ENCODE assay signal across 10 cellular contexts in genomic region chr1:116111196-116112021, GRCh38. TPM values are rescaled to one million over a fixed set of nuclear protein-coding genes. Genes with fewer than 3 reads are reported as not detected.
DNase-seq lines count a peak whose midpoint lies in the region; ATAC-seq, FAIRE-seq and TF ChIP-seq lines count a peak whose summit lies in the region.
"Had no signal": no experiment of that assay in that cellular context is flagged by ENCODE, and none has a peak within 500 bp of the region (broad histone marks: within the 10 kb centered on the region; RNA-seq: fewer than 3 reads in every experiment).

Gene MAB21L3, plus strand, starts transcription at chr1:116111399. Its CDS starts 1,217 bp downstream, at chr1:116112616.

- 1% methylated on average over 14 of the region's 14 CpGs for WGBS in HepG2 (ENCODE audit: low lambda C conversion rate)
- WGBS in sigmoid colon, 2 donors: 9 to 47% methylated on average over 14 of the region's 14 CpGs

- POLR2A ChIA-PET in HepG2 (lab: Yijun Ruan, JAX): interaction anchor here (1.4 to 2.7 kb wide), 4 partner anchors 12 to 383 kb away, joined by 4 to 18 read pairs (median 8); no protein-coding TSS in a partner anchor

- CTCF ChIA-PET in HepG2 (lab: Yijun Ruan, JAX; ENCODE audit: low intra/inter-chr PET ratio, low total read pairs): no interaction called here

- peak within 1 kb of the TSS; percentile 81 for H2AFZ ChIP-seq in HepG2 (ENCODE audit: low read length)

- FAIRE-seq in HepG2 (lab: Jason Lieb, UNC): no peak
- FAIRE-seq: frontal cortex had no signal

- in situ Hi-C loops in HepG2 (cut with HindIII; ENCODE audit: extremely low pct_ligation_motif_present, low pct_unique_long_range_greater_than_20kb): no loop called here

- peak within 1 kb of the TSS; percentile 61 for H3K27ac ChIP-seq in HepG2 (ENCODE audit: extremely low read length, insufficient read depth, low read length)
- no peak within 1 kb of the TSS for H3K27ac ChIP-seq in sigmoid colon

- TF ChIP-seq RAD21 in HepG2 (CRISPR knock-in tag; IDR thresholded peaks at IDR 0.05): no peak

- ATAC-seq in GM21528 (IDR thresholded peaks at IDR 0.05; ENCODE audit: low FRiP score, unreplicated experiment) (peak; percentile 56), HepG2 (peak; percentile 71)

- no peak for TF ChIP-seq CTCF in HepG2 (CRISPR knock-in tag; IDR thresholded peaks at IDR 0.05)
- no peak for TF ChIP-seq CTCF in sigmoid colon (IDR thresholded peaks at IDR 0.05)

- no TSS peak for BruUV-seq in HepG2 (replicated peaks; lab: Mats Ljungman, UMichigan)

- H3K4me1 ChIP-seq in HepG2 (ENCODE audit: insufficient read depth, low read length): peaks cover 84% of the 10 kb centered on the region
- no peaks in the 10 kb centered on the region for H3K4me1 ChIP-seq in sigmoid colon

- H3K27me3 ChIP-seq in HepG2 (ENCODE audit: control insufficient read depth in 1 of 2, insufficient read depth in 2 of 2, low read length in 2 of 2) (no peaks in the 10 kb centered on the region), sigmoid colon (no peaks in the 10 kb centered on the region)

- DNase-seq in ELF-1 (ENCODE audit: low read depth, low spot score): peak; percentile 47
- DNase-seq in HK-2 (ENCODE audit: unreplicated experiment): peak; percentile 31
- no peak for DNase-seq in HepG2 (ENCODE audit: low spot score)
- DNase-seq in GOT3 (lab: John Stamatoyannopoulos, UW): no peak
- no peak for DNase-seq in sigmoid colon
- DNase-seq in iPS-NIHi7 (ENCODE audit: extremely low spot score): no peak
- DNase-seq in SKM-1 (lab: John Stamatoyannopoulos, UW; ENCODE audit: unreplicated experiment): no peak
- DNase-seq: C1 segment of cervical spinal cord had no signal

- H3K4me2 ChIP-seq in HepG2 (ENCODE audit: low read depth, low read length): peak within 1 kb of the TSS; percentile 99

- H3K79me2 ChIP-seq in HepG2 (ENCODE audit: insufficient read depth, low read length): no peaks in the 10 kb centered on the region

- H3K9me3 ChIP-seq in HepG2 (ENCODE audit: low read length) (no peaks in the 10 kb centered on the region), sigmoid colon (no peaks in the 10 kb centered on the region)

- intact Hi-C loops in HepG2 (cut with micrococcal nuclease; ENCODE audit: unreplicated experiment): no loop called here
- intact Hi-C loops in sigmoid colon (cut with DNase I): no loop called here

- H3K36me3 ChIP-seq in HepG2 (replicated peaks in 1 of 2; ENCODE audit: control insufficient read depth in 1 of 2, insufficient read depth in 2 of 2, low read length in 2 of 2) (no peaks in the 10 kb centered on the region), sigmoid colon (no peaks in the 10 kb centered on the region)

- TF ChIP-seq EP300 in HepG2 (IDR thresholded peaks at IDR 0.05; ENCODE audit: low read depth in 2 of 2, low read length in 2 of 2): no peak
- TF ChIP-seq EP300 in HepG2 (CRISPR knock-in tag; IDR thresholded peaks at IDR 0.05; ENCODE audit: borderline replicate concordance): no peak
- no peak for TF ChIP-seq EP300 in sigmoid colon (IDR thresholded peaks at IDR 0.05)

- H3K9ac ChIP-seq in HepG2 (ENCODE audit: insufficient read depth, low read depth, low read length): peak within 1 kb of the TSS; percentile 62

- H3K4me3 ChIP-seq in HepG2 (replicated peaks in 1 of 3; ENCODE audit: insufficient read depth in 1 of 3, low read depth in 2 of 3, low read length in 3 of 3) (peak within 1 kb of the TSS; percentile 55 to 76 (median 65)), sigmoid colon (no peak within 1 kb of the TSS)

- no peak for TF ChIP-seq POLR2A in HepG2 (IDR thresholded peaks at IDR 0.05; ENCODE audit: insufficient read depth in 1 of 2, low read depth in 2 of 2, low read length in 2 of 2)
- no peak for TF ChIP-seq POLR2A in sigmoid colon (IDR thresholded peaks at IDR 0.05)

- no peaks in the 10 kb centered on the region for H4K20me1 ChIP-seq in HepG2 (ENCODE audit: insufficient read depth, low read length)

TF ChIP-seq in HepG2, 621 proteins besides CTCF, POLR2A, EP300 and RAD21 (continues in another document):
- TF ChIP-seq ASH2L (IDR thresholded peaks at IDR 0.05; ENCODE audit: insufficient read length, low read depth, low read length): peak; percentile 29
- no peak for TF ChIP-seq MIER2 (CRISPR knock-in tag; IDR thresholded peaks at IDR 0.05)
- no peak for TF ChIP-seq ARID3A (IDR thresholded peaks at IDR 0.05; ENCODE audit: low read depth, low read length)
- TF ChIP-seq TEAD3 (CRISPR knock-in tag; optimal IDR thresholded peaks at IDR 0.05; ENCODE audit: borderline replicate concordance): peak; percentile 13
- TF ChIP-seq RBFOX2 (IDR thresholded peaks at IDR 0.05; ENCODE audit: low read depth, low read length): no peak
- peak; percentile 37 for TF ChIP-seq SALL1 (CRISPR knock-in tag; IDR thresholded peaks at IDR 0.05)
- 0 out of 2 replicates have a peak, but pooled peaks have one; percentile 16 for TF ChIP-seq RCOR2 (CRISPR knock-in tag; IDR thresholded peaks at IDR 0.05)
- peak; percentile 45; the same call in 1 of the 2 replicates for TF ChIP-seq NR2F6 (IDR thresholded peaks at IDR 0.05)
- TF ChIP-seq NR2F6 (CRISPR knock-in tag; IDR thresholded peaks at IDR 0.05): 0 out of 2 replicates have a peak, but pooled peaks have one; percentile 14
- TF ChIP-seq ETV6 (CRISPR knock-in tag; conservative IDR thresholded peaks at IDR 0.05): no peak
- no peak for TF ChIP-seq ATF7-NPFF (CRISPR knock-in tag; IDR thresholded peaks at IDR 0.05; ENCODE audit: low read depth)
- TF ChIP-seq ZBTB14 (CRISPR knock-in tag; IDR thresholded peaks at IDR 0.05): no peak
- no peak for TF ChIP-seq ZFP90 (CRISPR knock-in tag; IDR thresholded peaks at IDR 0.05; ENCODE audit: borderline replicate concordance)
- TF ChIP-seq NFYB (CRISPR knock-in tag; IDR thresholded peaks at IDR 0.05): no peak
- TF ChIP-seq EED (CRISPR knock-in tag; IDR thresholded peaks at IDR 0.05): no peak
- TF ChIP-seq ZNF576 (CRISPR knock-in tag; IDR thresholded peaks at IDR 0.05): no peak
- TF ChIP-seq ZNF292 (CRISPR knock-in tag; IDR thresholded peaks at IDR 0.05; ENCODE audit: borderline replicate concordance, low read depth): peak; percentile 36; the same call in 1 of the 2 replicates
- 0 out of 2 replicates have a peak, but pooled peaks have one; percentile 32 for TF ChIP-seq ZBTB7B (CRISPR knock-in tag; IDR thresholded peaks at IDR 0.05)
- 0 out of 2 replicates have a peak, but pooled peaks have one; percentile 2 for TF ChIP-seq ZNF263 (CRISPR knock-in tag; IDR thresholded peaks at IDR 0.05)
- no peak for TF ChIP-seq NFRKB (IDR thresholded peaks at IDR 0.05)

RNA-seq across cellular contexts. Expression of gene MAB21L3, which starts in this region (rescaled TPM):
- total RNA-seq in HepG2 (2016; rRNA removed; fragmentation: Illumina TruSeq; extraction: Trizol) (0.55 and 0.90 TPM in 2 replicates), sigmoid colon (under 1 TPM in 2 of 4 donors, not detected in 2; under 0.01 to 0.28 TPM)
- 0.30 TPM in 1 of 2 replicates, not detected in the other for total RNA-seq in HepG2 (2016; cell fraction: cytosol; rRNA removed; fragmentation: Illumina TruSeq; extraction: Trizol; ENCODE audit: low read depth)
- total RNA-seq in HepG2 (2016; cell fraction: insoluble cytoplasmic fraction; rRNA removed; fragmentation: Illumina TruSeq; extraction: Trizol): 0.48 and 0.80 TPM in 2 replicates
- 0.56 and 0.72 TPM in 2 replicates for total RNA-seq in HepG2 (2016; cell fraction: membrane; rRNA removed; fragmentation: Illumina TruSeq; extraction: Trizol)
- 0.47 and 1.2 TPM in 2 replicates for total RNA-seq in HepG2 (2016; cell fraction: nucleus; rRNA removed; fragmentation: Illumina TruSeq; extraction: Trizol)
- polyA plus RNA-seq in HepG2 (2011; rRNA removed) (3.7 and 4.1 TPM in 2 replicates), sigmoid colon (1 to 10 TPM; 1.1 to 2.3 (median 1.2) TPM)
- 3.6 and 5.0 TPM in 2 replicates for polyA plus RNA-seq in HepG2 (2011; cell fraction: cytosol; rRNA removed)
- 2.5 and 2.7 TPM in 2 replicates for polyA plus RNA-seq in HepG2 (2011; cell fraction: nucleus; rRNA removed)
- 0.70 and 0.85 TPM in 2 replicates for polyA plus RNA-seq in HepG2 (2012)
- 0.03 TPM in 1 of 2 replicates, not detected in the other for polyA plus RNA-seq in HepG2 (2016; cell fraction: cytosol; fragmentation: Illumina TruSeq; extraction: Trizol; ENCODE audit: low read depth)
- polyA plus RNA-seq in HepG2 (2016; cell fraction: insoluble cytoplasmic fraction; fragmentation: Illumina TruSeq; extraction: Trizol; ENCODE audit: low read depth): 0.56 and 0.79 TPM in 2 replicates
- polyA plus RNA-seq in HepG2 (2016; cell fraction: membrane; fragmentation: Illumina TruSeq; extraction: Trizol; ENCODE audit: low read depth): 0.13 and 0.14 TPM in 2 replicates
- 0.14 and 0.36 TPM in 2 replicates for polyA plus RNA-seq in HepG2 (2016; cell fraction: nucleus; fragmentation: Illumina TruSeq; extraction: Trizol; ENCODE audit: insufficient read depth, low read depth)
- 2.3 and 10.6 TPM in 2 replicates for polyA minus RNA-seq in HepG2 (2011; rRNA and poly(A)+ RNA removed; ENCODE audit: low replicate concordance)
- 3.8 and 5.4 TPM in 2 replicates for polyA minus RNA-seq in HepG2 (2011; cell fraction: cytosol; rRNA and poly(A)+ RNA removed)
- 9.1 and 14.8 TPM in 2 replicates for polyA minus RNA-seq in HepG2 (2011; cell fraction: nucleus; rRNA and poly(A)+ RNA removed)

Comparison
In these comparisons a context has a peak if more than half of its experiments do, and no peak if none do; other contexts are left out.
1. DNase-seq: peak in ELF-1 (single experiment) and HK-2 (single experiment); none in HepG2 (single experiment), GOT3 (single experiment), sigmoid colon (single experiment), iPS-NIHi7 (single experiment) and SKM-1 (single experiment).
2. H3K4me3 ChIP-seq: peak in HepG2 (3 of 3); none in sigmoid colon (0 of 4).